8 cellular contexts compared by ENCODE assay signal in genomic region chr3:63863150-63864007, GRCh38. TPM values are rescaled to one million over a fixed set of nuclear protein-coding genes. Genes with fewer than 3 reads are reported as not detected.
A peak's percentile ranks its signal among the peaks of the same experiment; 100 is the strongest.
DNase-seq lines count a peak whose midpoint lies in the region; ATAC-seq and TF ChIP-seq lines count a peak whose summit lies in the region.

Gene ATXN7, plus strand, starts transcription at chr3:63863867. Its CDS starts 48,732 bp downstream, at chr3:63912599.
Gene THOC7, minus strand, starts transcription at chr3:63863805. Its CDS starts 15 bp downstream, at chr3:63863790.

- no peaks in the 10 kb centered on the region for H3K27me3 ChIP-seq in left ventricle myocardium inferior (ENCODE audit: low read depth)
- H3K27me3 ChIP-seq in vagina = no peaks in the 10 kb centered on the region

- TF ChIP-seq POLR2A in vagina (IDR thresholded peaks at IDR 0.05) = no peak

- in situ Hi-C loops in Caki2 (cut with HindIII; ENCODE audit: low pct_unique_long_range_greater_than_20kb, low sequenced_read_pairs) = no loop called here

- DNase-seq in Caki2 (ENCODE audit: low read depth) = peak; percentile 44
- DNase-seq in HK-2 (ENCODE audit: unreplicated experiment) = peak; percentile 55
- DNase-seq in T-helper 1 cell = peak; percentile 46 to 68 (median 67)
- peak; percentile 35 for DNase-seq in amniotic epithelial cell (ENCODE audit: low read depth)
- peak; percentile 75 for DNase-seq in left ventricle myocardium inferior
- peak; percentile 61 for DNase-seq in putamen (ENCODE audit: low spot score)
- no peak for DNase-seq in vagina (ENCODE audit: extremely low spot score in 2 of 2)

- peaks cover 31% of the 10 kb centered on the region for H3K4me1 ChIP-seq in left ventricle myocardium inferior
- peaks cover 40% of the 10 kb centered on the region for H3K4me1 ChIP-seq in vagina

- H3K9me3 ChIP-seq in left ventricle myocardium inferior (replicated peaks) = no peaks in the 10 kb centered on the region
- H3K9me3 ChIP-seq in vagina = no peaks in the 10 kb centered on the region

- peak; percentile 78 for ATAC-seq in GM19455 (IDR thresholded peaks at IDR 0.05; ENCODE audit: unreplicated experiment)

- TF ChIP-seq CTCF in left ventricle myocardium inferior (IDR thresholded peaks at IDR 0.05; ENCODE audit: borderline replicate concordance) (no peak), vagina (IDR thresholded peaks at IDR 0.05) (no peak)

- H3K27ac ChIP-seq in left ventricle myocardium inferior (replicated peaks) (peak within 1 kb of the TSS; percentile 93), vagina (peak within 1 kb of the TSS; percentile 87)

- H3K36me3 ChIP-seq in left ventricle myocardium inferior (no peaks in the 10 kb centered on the region), vagina (no peaks in the 10 kb centered on the region)

- H3K4me3 ChIP-seq in left ventricle myocardium inferior (peak within 1 kb of the TSS; percentile 97), vagina (peak within 1 kb of the TSS; percentile 85 to 95)

- intact Hi-C loops in left ventricle myocardium inferior (cut with micrococcal nuclease) = no loop called here
- intact Hi-C loops in vagina (cut with DNase I) = no loop called here

RNA-seq across cellular contexts. Expression of gene ATXN7, which starts in this region (rescaled TPM):
- 2.3 and 5.9 TPM in 2 replicates for total RNA-seq in Caki2 (2014; rRNA removed; shearing (Covaris generic); ENCODE audit: low replicate concordance)
- total RNA-seq in left ventricle myocardium inferior (12.1 TPM), vagina (43.2 TPM)

RNA-seq across cellular contexts. Expression of gene THOC7, which starts in this region (rescaled TPM):
- 87.3 and 102 TPM in 2 replicates for total RNA-seq in Caki2 (2014; rRNA removed; shearing (Covaris generic); ENCODE audit: low replicate concordance)
- total RNA-seq in left ventricle myocardium inferior = 79.4 TPM
- total RNA-seq in vagina = 54.8 TPM

Comparison
In these comparisons a context has a peak if more than half of its experiments do, and no peak if none do; other contexts are left out.
1. DNase-seq: peak in Caki2 (single experiment), HK-2 (single experiment), T-helper 1 cell (5 of 5), amniotic epithelial cell (single experiment), left ventricle myocardium inferior (single experiment) and putamen (single experiment); none in vagina (0 of 2).